In the genomic region with DNA sequence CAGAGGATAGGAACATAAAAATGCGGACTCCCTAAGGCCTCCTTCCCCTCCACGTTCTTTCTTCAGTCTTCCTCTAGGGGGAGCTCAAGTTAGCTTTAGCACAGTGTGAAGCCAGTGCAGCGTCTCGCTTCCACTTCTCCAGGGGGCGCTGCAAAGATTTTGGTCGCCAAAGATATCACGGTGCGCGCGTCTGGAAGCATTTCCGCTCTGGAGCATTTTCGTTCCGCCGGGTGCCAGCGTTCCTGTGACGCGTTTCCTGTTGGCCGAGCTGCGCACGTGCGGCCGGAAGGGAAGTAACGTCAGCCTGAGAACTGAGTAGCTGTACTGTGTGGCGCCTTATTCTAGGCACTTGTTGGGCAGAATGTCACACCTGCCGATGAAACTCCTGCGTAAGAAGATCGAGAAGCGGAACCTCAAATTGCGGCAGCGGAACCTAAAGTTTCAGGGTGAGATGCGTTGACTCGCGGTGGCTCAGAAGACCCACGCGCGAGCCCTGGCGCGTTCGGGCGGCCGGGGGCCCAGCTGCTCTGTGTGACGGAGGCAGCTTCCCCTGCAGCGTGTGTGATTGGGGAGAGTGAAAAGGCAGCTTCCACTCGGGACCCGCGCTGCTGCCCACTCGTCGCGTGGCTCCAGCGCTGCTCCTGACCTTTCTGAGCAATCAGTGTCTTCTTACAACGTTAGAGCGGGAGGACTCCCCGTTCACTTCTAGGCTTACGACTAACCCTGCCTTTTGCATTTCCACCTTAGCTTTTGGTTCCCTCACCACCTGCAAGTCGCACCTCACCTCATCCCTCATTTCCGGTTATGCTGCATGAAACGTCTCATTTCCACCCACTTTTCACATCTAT, we compare ENCODE assay signal across 7 cellular contexts. TPM values are rescaled to one million over a fixed set of nuclear protein-coding genes. Genes with fewer than 3 reads are reported as not detected.
DNase-seq lines count a peak whose midpoint lies in the region; ATAC-seq and TF ChIP-seq lines count a peak whose summit lies in the region.

Gene DDX18, plus strand, starts transcription at position 275 of the 848 bp plus-strand sequence. Its CDS starts 87 bp downstream, at position 362.

- no peaks in the 10 kb centered on the region for H4K20me1 ChIP-seq in hepatocyte (ENCODE audit: insufficient read depth, poor library complexity, severe bottlenecking)

- 1% methylated on average over 56 of the region's 57 CpGs for WGBS in hepatocyte (ENCODE audit: low lambda C conversion rate, missing lambda C conversion rate)

- peak; percentile 97 for ATAC-seq in GM18502 (IDR thresholded peaks at IDR 0.05; ENCODE audit: poor library complexity, unreplicated experiment)
- ATAC-seq in HG02973 (IDR thresholded peaks at IDR 0.05; ENCODE audit: unreplicated experiment) = peak; percentile 95

- no peaks in the 10 kb centered on the region for H3K36me3 ChIP-seq in hepatocyte (replicated peaks; ENCODE audit: insufficient read depth, low read depth)

- H3K9me2 ChIP-seq in hepatocyte (replicated peaks; ENCODE audit: insufficient read depth) = no peaks in the 10 kb centered on the region

- H3K4me2 ChIP-seq in hepatocyte = peak within 1 kb of the TSS; percentile 85

- peak within 1 kb of the TSS; percentile 62 for H3K4me3 ChIP-seq in hepatocyte

- peaks cover 8% of the 10 kb centered on the region for H3K4me1 ChIP-seq in hepatocyte (ENCODE audit: insufficient read depth)

- H3K27me3 ChIP-seq in hepatocyte = no peaks in the 10 kb centered on the region

- peaks cover 27% of the 10 kb centered on the region for H3K79me2 ChIP-seq in hepatocyte

- DNase-seq in NCI-H2029 (lab: John Stamatoyannopoulos, UW) (peak; percentile 97), T-helper 9 cell (peak; percentile 96), astrocyte of the hippocampus (ENCODE audit: low read depth, low spot score) (peak; percentile 99), hepatocyte (ENCODE audit: low spot score) (peak; percentile 99), retina (peak; percentile 95)

- peak; percentile 100 for TF ChIP-seq CTCF in hepatocyte (IDR thresholded peaks at IDR 0.05; ENCODE audit: poor library complexity)

- peak within 1 kb of the TSS; percentile 81 for H2AFZ ChIP-seq in hepatocyte

- peak within 1 kb of the TSS; percentile 87 for H3K27ac ChIP-seq in hepatocyte

- no peaks in the 10 kb centered on the region for H3K9me3 ChIP-seq in hepatocyte (ENCODE audit: low read depth)

RNA-seq across cellular contexts. Expression of gene DDX18, which starts in this region (rescaled TPM):
- total RNA-seq in hepatocyte = 47.0 and 58.9 TPM in 2 replicates
- 27.7 and 30.8 TPM in 2 replicates for polyA plus RNA-seq in hepatocyte

Comparison
In these comparisons a context has a peak if more than half of its experiments do, and no peak if none do; other contexts are left out.
1. Peak in every context shown above with its lines: DNase-seq, ATAC-seq, H3K4me3 ChIP-seq and H3K27ac ChIP-seq.